In the genomic region with DNA sequence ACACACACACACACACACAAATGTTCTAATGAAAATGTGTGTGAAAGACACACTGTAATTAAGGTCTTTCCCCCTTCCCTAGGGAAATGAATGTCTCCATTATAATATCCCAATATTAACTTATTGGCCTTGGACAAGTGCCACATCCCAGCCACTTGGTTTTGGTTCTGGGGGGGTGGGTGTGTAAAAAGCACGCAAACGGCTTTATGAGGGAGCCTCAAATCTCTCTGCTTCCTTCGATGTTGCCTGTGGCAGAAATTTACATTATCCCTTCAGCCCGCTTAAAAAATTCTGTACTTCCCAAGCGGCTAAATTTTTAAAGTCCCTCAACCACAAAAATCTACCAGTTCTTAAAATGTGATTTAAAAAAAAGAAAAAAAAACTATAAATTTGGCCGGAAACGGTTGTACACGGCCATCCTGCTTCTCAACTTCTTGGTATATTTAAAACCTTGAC, we compare ENCODE assay signal across 9 cellular contexts. TPM values are rescaled to one million over a fixed set of nuclear protein-coding genes. Genes with fewer than 3 reads are reported as not detected.
DNase-seq lines count a peak whose midpoint lies in the region; ATAC-seq, FAIRE-seq and TF ChIP-seq lines count a peak whose summit lies in the region.
"Had no signal": no experiment of that assay in that cellular context is flagged by ENCODE, and none has a peak within 500 bp of the region (broad histone marks: within the 10 kb centered on the region; RNA-seq: fewer than 3 reads in every experiment).

No MANE protein-coding gene starts in this region.

- peaks cover 12 to 60% (median 53%) of the 10 kb centered on the region in 7 donors for H3K4me1 Mint-ChIP-seq in naive thymus-derived CD4-positive, alpha-beta T cell

- no peak for FAIRE-seq in bronchial epithelial cell (lab: Jason Lieb, UNC)

- H3K4me3 Mint-ChIP-seq in naive thymus-derived CD4-positive, alpha-beta T cell = peak overlapping the region; percentile 88 to 100 (median 93)

- peaks cover 38 to 48% (median 44%) of the 10 kb centered on the region in 10 experiments for H3K4me1 ChIP-seq in BLaER1 treated with 17β-estradiol and CSF1 and Interleukin-3, amounts not matched to agents 10 nM and 100 nM
- peaks cover 9 to 25% of the 10 kb centered on the region in 2 donors for H3K4me1 ChIP-seq in naive thymus-derived CD4-positive, alpha-beta T cell (ENCODE audit: control insufficient read depth in 2 of 2, insufficient read depth in 2 of 2, low read length in 2 of 2)

- H3K4me3 ChIP-seq in BLaER1 treated with 17β-estradiol and CSF1 and Interleukin-3, amounts not matched to agents 10 nM and 100 nM = peak overlapping the region; percentile 48 to 72 (median 62)
- peak overlapping the region; percentile 56 for H3K4me3 ChIP-seq in MG63
- peak overlapping the region; percentile 49 for H3K4me3 ChIP-seq in bronchial epithelial cell (ENCODE audit: low read depth, low read length)
- peak overlapping the region; percentile 82 for H3K4me3 ChIP-seq in naive thymus-derived CD4-positive, alpha-beta T cell (ENCODE audit: low read length)

- no peak for TF ChIP-seq CTCF in bronchial epithelial cell (IDR thresholded peaks at IDR 0.05; ENCODE audit: insufficient read depth, low read length, severe bottlenecking)

- DNase-seq in MG63 (no peak), bronchial epithelial cell (ENCODE audit: low read depth) (no peak), cerebellum (ENCODE audit: low spot score) (no peak), NCI-H2227 (lab: John Stamatoyannopoulos, UW; ENCODE audit: unreplicated experiment) (no peak)
- no peak for DNase-seq in naive thymus-derived CD4-positive, alpha-beta T cell

- H3K27ac ChIP-seq in BLaER1 treated with 17β-estradiol and CSF1 and Interleukin-3, amounts not matched to agents 10 nM and 100 nM = peak overlapping the region; percentile 76 to 97 (median 95)
- peak overlapping the region; percentile 68 for H3K27ac ChIP-seq in naive thymus-derived CD4-positive, alpha-beta T cell (ENCODE audit: low read depth, low read length)

- H3K27ac Mint-ChIP-seq in naive thymus-derived CD4-positive, alpha-beta T cell = peak overlapping the region; percentile 91 to 98 (median 96)

- CTCF ChIA-PET in naive thymus-derived CD4-positive, alpha-beta T cell (lab: Charles Lee) = no interaction called here

- peak overlapping the region; percentile 75 to 95 (median 85) for H3K4me2 ChIP-seq in BLaER1 treated with 17β-estradiol and CSF1 and Interleukin-3, amounts not matched to agents 10 nM and 100 nM

- H3K9ac ChIP-seq in BLaER1 treated with 17β-estradiol and CSF1 and Interleukin-3, amounts not matched to agents 10 nM and 100 nM = peak overlapping the region; percentile 75 to 90 (median 81)

- no peak for ATAC-seq in naive thymus-derived CD4-positive, alpha-beta T cell
- no peak for ATAC-seq in HG03108 (IDR thresholded peaks at IDR 0.05; ENCODE audit: unreplicated experiment)
- no peak for ATAC-seq in HG02678 (IDR thresholded peaks at IDR 0.05; ENCODE audit: unreplicated experiment)

- peaks cover 0 to 3% (median 0%) of the 10 kb centered on the region in 5 donors for H3K36me3 Mint-ChIP-seq in naive thymus-derived CD4-positive, alpha-beta T cell

- H4K20me1 ChIP-seq in BLaER1 treated with 17β-estradiol and CSF1 and Interleukin-3, amounts not matched to agents 10 nM and 100 nM = no peaks in the 10 kb centered on the region

- H3K27me3 ChIP-seq in BLaER1 treated with 17β-estradiol and CSF1 and Interleukin-3, amounts not matched to agents 10 nM and 100 nM = no peaks in the 10 kb centered on the region
- no peaks in the 10 kb centered on the region for H3K27me3 ChIP-seq in MG63
- no peaks in the 10 kb centered on the region for H3K27me3 ChIP-seq in bronchial epithelial cell (ENCODE audit: control insufficient read depth, insufficient read depth, low read length)
- no peaks in the 10 kb centered on the region for H3K27me3 ChIP-seq in naive thymus-derived CD4-positive, alpha-beta T cell (ENCODE audit: control insufficient read depth in 2 of 2, insufficient read depth in 2 of 2, low read length in 2 of 2)

- no peaks in the 10 kb centered on the region for H3K36me3 ChIP-seq in BLaER1 treated with 17β-estradiol and CSF1 and Interleukin-3, amounts not matched to agents 10 nM and 100 nM
- H3K36me3 ChIP-seq in MG63 (no peaks in the 10 kb centered on the region), bronchial epithelial cell (ENCODE audit: control insufficient read depth, insufficient read depth, low read length) (no peaks in the 10 kb centered on the region)
- H3K36me3 ChIP-seq in naive thymus-derived CD4-positive, alpha-beta T cell (ENCODE audit: control insufficient read depth in 2 of 3, insufficient read depth in 3 of 3, low read length in 3 of 3) = no peaks in the 10 kb centered on the region

- H3K9me3 Mint-ChIP-seq in naive thymus-derived CD4-positive, alpha-beta T cell = no peaks in the 10 kb centered on the region

- no peaks in the 10 kb centered on the region for H3K27me3 Mint-ChIP-seq in naive thymus-derived CD4-positive, alpha-beta T cell

- intact Hi-C loops in naive thymus-derived CD4-positive, alpha-beta T cell (cut with micrococcal nuclease) = loop anchor here in 1 of 2 donors (5.0 kb wide), 1 partner anchor 1742 kb away; a partner anchor contains a TSS

- H3K9me3 ChIP-seq in BLaER1 treated with 17β-estradiol and CSF1 and Interleukin-3, amounts not matched to agents 10 nM and 100 nM (replicated peaks in 1 of 11) = no peaks in the 10 kb centered on the region; a peak in 1 of 22 replicates
- no peaks in the 10 kb centered on the region for H3K9me3 ChIP-seq in MG63
- H3K9me3 ChIP-seq in naive thymus-derived CD4-positive, alpha-beta T cell (ENCODE audit: control insufficient read depth in 2 of 3, low read length in 3 of 3) = no peaks in the 10 kb centered on the region

- POLR2A ChIA-PET in naive thymus-derived CD4-positive, alpha-beta T cell (lab: Charles Lee) = interaction anchor here (0.8 to 4.1 kb wide), 4 partner anchors 12 to 25 kb away, joined by 4 to 79 read pairs (median 22); a partner anchor contains a TSS

RNA-seq across cellular contexts. Expression of a gene that starts 0.4 kb away (rescaled TPM):
- 3.7 and 12.3 TPM in 2 replicates for total RNA-seq in MG63 (2014; rRNA removed; shearing (Covaris generic); ENCODE audit: low replicate concordance)
- total RNA-seq in bronchial epithelial cell = 6.3 and 7.4 TPM in 2 replicates
- 10 to 100 TPM; 10.9 to 20.5 (median 12.1) TPM for total RNA-seq in naive thymus-derived CD4-positive, alpha-beta T cell
- polyA plus RNA-seq in naive thymus-derived CD4-positive, alpha-beta T cell = 1 to 10 TPM; 5.7 to 8.1 TPM
- total RNA-seq in cerebellum = 5.2 TPM

RNA-seq across cellular contexts. Expression of a gene that starts 25.2 kb away (rescaled TPM):
- total RNA-seq in MG63 (2014; rRNA removed; shearing (Covaris generic); ENCODE audit: low replicate concordance) = 170 and 273 TPM in 2 replicates
- total RNA-seq in bronchial epithelial cell = 158 and 220 TPM in 2 replicates
- 10 to 100 TPM; 19.2 to 69.1 (median 32.8) TPM for total RNA-seq in naive thymus-derived CD4-positive, alpha-beta T cell
- 10 to 100 TPM; 53.6 to 74.2 TPM for polyA plus RNA-seq in naive thymus-derived CD4-positive, alpha-beta T cell
- 74.6 TPM for total RNA-seq in cerebellum

RNA-seq across cellular contexts. Expression of a gene that starts 27.2 kb away (rescaled TPM):
- total RNA-seq in MG63 (2014; rRNA removed; shearing (Covaris generic); ENCODE audit: low replicate concordance) = 60.8 and 69.6 TPM in 2 replicates
- total RNA-seq in bronchial epithelial cell (174 and 223 TPM in 2 replicates), cerebellum (7.4 TPM)
- 1 to 10 TPM in 3 of 5 experiments, under 1 TPM in 2; 0.49 to 3.2 (median 1.4) TPM for total RNA-seq in naive thymus-derived CD4-positive, alpha-beta T cell
- 1 to 10 TPM; 1.6 to 2.3 TPM for polyA plus RNA-seq in naive thymus-derived CD4-positive, alpha-beta T cell

RNA-seq across cellular contexts. Expression of a gene that starts 32.5 kb away (rescaled TPM):
- total RNA-seq in MG63 (2014; rRNA removed; shearing (Covaris generic); ENCODE audit: low replicate concordance) = not detected in 2 replicates
- total RNA-seq in bronchial epithelial cell (not detected in 2 replicates), cerebellum (not detected)
- 1 to 10 TPM in 1 of 5 experiments, under 1 TPM in 3, not detected in 1; 0.32 to 1.1 (median 0.66) TPM for total RNA-seq in naive thymus-derived CD4-positive, alpha-beta T cell
- 1 to 10 TPM in 1 of 2 donors, under 1 TPM in 1; 0.70 to 1.2 TPM for polyA plus RNA-seq in naive thymus-derived CD4-positive, alpha-beta T cell
- total RNA-seq: mesenteric fat pad had no signal

RNA-seq across cellular contexts. Expression of a gene that starts 47.8 kb away (rescaled TPM):
- total RNA-seq in MG63 (2014; rRNA removed; shearing (Covaris generic); ENCODE audit: low replicate concordance) = 1.4 and 1.9 TPM in 2 replicates
- 2.7 and 2.9 TPM in 2 replicates for total RNA-seq in bronchial epithelial cell
- 1 to 10 TPM; 1.5 to 3.7 (median 2.1) TPM for total RNA-seq in naive thymus-derived CD4-positive, alpha-beta T cell
- under 1 TPM; 0.30 to 0.52 TPM for polyA plus RNA-seq in naive thymus-derived CD4-positive, alpha-beta T cell
- total RNA-seq in cerebellum = 17.5 TPM
